In genomic region chr7:132080967-132081668, GRCh38 we compare ENCODE assay signal across 15 cellular contexts.
DNase-seq lines count a peak whose midpoint lies in the region; ATAC-seq and TF ChIP-seq lines count a peak whose summit lies in the region.
"Had no signal": no experiment of that assay in that cellular context is flagged by ENCODE, and none has a peak within 500 bp of the region (broad histone marks: within the 10 kb centered on the region; RNA-seq: fewer than 3 reads in every experiment).

No MANE protein-coding gene starts in this region.

- no peaks in the 10 kb centered on the region for H3K9me3 ChIP-seq in psoas muscle
- H3K9me3 ChIP-seq: adrenal gland had no signal

- CTCF ChIA-PET in AG04449 (lab: Yijun Ruan, JAX), result interaction anchor here (0.6 to 1.2 kb wide), 3 partner anchors 32 to 222 kb away, joined by 3 to 4 read pairs (median 4); no protein-coding TSS in a partner anchor
- CTCF ChIA-PET in GM10248 (lab: Yijun Ruan, JAX), result interaction anchor here (0.9 to 1.4 kb wide), 2 partner anchors 12 to 26 kb away, joined by 3 to 4 read pairs; no protein-coding TSS in a partner anchor

- peaks cover 0 to 3% (median 0%) of the 10 kb centered on the region in 6 donors for H3K9me3 Mint-ChIP-seq in immature natural killer cell

- no peak overlapping the region for H3K27ac Mint-ChIP-seq in immature natural killer cell

- POLR2A ChIA-PET in AG04449 (lab: Yijun Ruan, JAX), result interaction anchor here (1.2 kb wide), 1 partner anchor 14 kb away, joined by 3 read pairs; no protein-coding TSS in a partner anchor
- POLR2A ChIA-PET in GM10248 (lab: Yijun Ruan, JAX), result no interaction called here

- WGBS in psoas muscle, 3 donors, result 61 to 66% (median 61%) methylated on average over 6 of the region's 6 CpGs

- H3K4me3 Mint-ChIP-seq in immature natural killer cell, result no peak overlapping the region

- no peaks in the 10 kb centered on the region for H3K36me3 ChIP-seq in psoas muscle (ENCODE audit: insufficient read depth in 1 of 2, low read depth in 1 of 2)
- H3K36me3 ChIP-seq: adrenal gland had no signal

- H3K4me1 Mint-ChIP-seq in immature natural killer cell, result no peaks in the 10 kb centered on the region

- H3K4me3 ChIP-seq in AG04449 (ENCODE audit: low read depth, low read length), result no peak overlapping the region
- no peak overlapping the region for H3K4me3 ChIP-seq in foreskin fibroblast (ENCODE audit: low read depth in 1 of 2, low read length in 2 of 2)
- no peak overlapping the region for H3K4me3 ChIP-seq in psoas muscle
- H3K4me3 ChIP-seq: adrenal gland, SK-N-MC had no signal

- H3K27me3 Mint-ChIP-seq in immature natural killer cell (ENCODE audit: low read depth in 3 of 3), result peaks cover 0 to 10% (median 2%) of the 10 kb centered on the region in 3 donors

- ATAC-seq in psoas muscle (peak in 3 of 4 donors; percentile 67 to 78 (median 75)), esophagus mucosa (no peak)

- intact Hi-C loops in psoas muscle (cut with DNase I), result no loop called here

- H3K27ac ChIP-seq in psoas muscle, result no peak overlapping the region
- H3K27ac ChIP-seq: adrenal gland, SK-N-MC had no signal

- H3K4me1 ChIP-seq in psoas muscle, result peaks cover 23% of the 10 kb centered on the region
- H3K4me1 ChIP-seq: adrenal gland had no signal

- no peaks in the 10 kb centered on the region for H3K27me3 ChIP-seq in psoas muscle (ENCODE audit: insufficient read depth in 3 of 3, low read length in 2 of 3)

- no peaks in the 10 kb centered on the region for H3K36me3 Mint-ChIP-seq in immature natural killer cell

- DNase-seq in AG04449 (ENCODE audit: low read depth, low spot score) (peak; percentile 28), NCI-H226 (peak; percentile 57), foreskin fibroblast (peak; percentile 32 to 36), psoas muscle (no peak), GM10248 (ENCODE audit: extremely low spot score) (no peak), immature natural killer cell (no peak)
- DNase-seq in stimulated activated CD4-positive, alpha-beta T cell treated with anti-CD3 and anti-CD28 coated beads, Interleukin-4, amount 100 ng/mL, for 24 hours, result no peak
- DNase-seq: activated T-cell treated with anti-CD3 and anti-CD28 coated beads, Interleukin-2, amount 50 U/mL, for 1 hour; DMS53; effector CD8-positive, alpha-beta T cell; NCI-H2029; NK-92 treated with Interleukin-12 subunit alpha and Interleukin-12 subunit beta, amount 100 ng/mL, for 24 hours had no signal

- TF ChIP-seq CTCF in AG04449 (IDR thresholded peaks at IDR 0.05; ENCODE audit: insufficient read depth, low read length, missing control alignments), result no peak
- no peak for TF ChIP-seq CTCF in foreskin fibroblast (IDR thresholded peaks at IDR 0.05; ENCODE audit: low read depth, low read length)
- no peak for TF ChIP-seq CTCF in psoas muscle (IDR thresholded peaks at IDR 0.05)
- TF ChIP-seq CTCF in GM10248 (IDR thresholded peaks at IDR 0.05; ENCODE audit: control extremely low read depth, extremely low read depth, low read depth, missing control alignments), result no peak

Comparison
In these comparisons a context has a peak if more than half of its experiments do, and no peak if none do; other contexts are left out.
1. DNase-seq: peak in AG04449 (single experiment), NCI-H226 (single experiment) and foreskin fibroblast (2 of 2); none in psoas muscle (0 of 2), GM10248 (single experiment), immature natural killer cell (0 of 3) and stimulated activated CD4-positive, alpha-beta T cell treated with anti-CD3 and anti-CD28 coated beads, Interleukin-4, amount 100 ng/mL, for 24 hours (single experiment).